18 cellular contexts compared by ENCODE assay signal in the genomic region with DNA sequence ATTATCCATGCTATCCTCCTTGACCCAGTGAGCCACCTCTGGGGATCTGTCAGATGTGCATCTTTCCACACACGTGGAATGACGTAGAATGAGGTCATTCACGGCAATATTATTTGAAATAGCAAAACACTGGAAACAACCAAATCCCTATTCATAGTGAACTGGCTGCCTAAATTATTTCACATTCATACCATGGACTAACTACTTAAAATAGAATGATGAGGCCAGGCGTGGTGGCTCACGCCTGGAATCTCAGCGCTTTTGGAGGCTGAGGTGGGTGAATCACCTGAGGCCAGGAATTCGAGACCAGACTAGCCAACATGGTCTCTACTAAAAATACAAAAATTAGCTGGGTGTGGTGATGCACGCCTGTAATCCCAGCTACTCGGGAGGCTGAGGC.
DNase-seq lines count a peak whose midpoint lies in the region; ATAC-seq, FAIRE-seq and TF ChIP-seq lines count a peak whose summit lies in the region.
"Had no signal": no experiment of that assay in that cellular context is flagged by ENCODE, and none has a peak within 500 bp of the region (broad histone marks: within the 10 kb centered on the region; RNA-seq: fewer than 3 reads in every experiment).

No MANE protein-coding gene starts in this region.

- no peaks in the 10 kb centered on the region for H3K27me3 ChIP-seq in GM23338 (ENCODE audit: insufficient read depth)
- H3K27me3 ChIP-seq in H1 (replicated peaks in 1 of 4; ENCODE audit: control insufficient read depth in 3 of 4, extremely low read depth in 1 of 4, insufficient read depth in 3 of 4, low read length in 3 of 4) = no peaks in the 10 kb centered on the region
- no peaks in the 10 kb centered on the region for H3K27me3 ChIP-seq in neural progenitor cell

- H3K27me3 Mint-ChIP-seq in GM23338 (ENCODE audit: insufficient read depth, low read depth, poor library complexity) = peaks cover 26% of the 10 kb centered on the region
- H3K27me3 Mint-ChIP-seq in neural progenitor cell (ENCODE audit: insufficient read depth, low read depth) = peaks cover 10% of the 10 kb centered on the region
- H3K27me3 Mint-ChIP-seq in T-cell = no peaks in the 10 kb centered on the region

- H3K14ac ChIP-seq in H1 (ENCODE audit: insufficient read length) = no peak overlapping the region

- CTCF ChIA-PET in H1 (lab: Charles Lee; ENCODE audit: partially characterized antibody) (interaction anchor here (0.7 to 5.1 kb wide), 9 partner anchors 11 to 141 kb away, joined by 3 to 25 read pairs (median 4); no protein-coding TSS in a partner anchor), T-cell (lab: Charles Lee) (no interaction called here)

- peak overlapping the region; percentile 66; the same call in 1 of the 2 replicates for H2BK15ac ChIP-seq in H1 (ENCODE audit: low read length)

- POLR2A ChIA-PET in H1 (lab: Charles Lee; ENCODE audit: partially characterized antibody) (interaction anchor here (0.8 to 1.9 kb wide), 8 partner anchors 12 to 54 kb away, joined by 3 to 10 read pairs (median 3); no protein-coding TSS in a partner anchor), T-cell (lab: Charles Lee) (no interaction called here)

- H3K79me2 ChIP-seq in GM23338 (replicated peaks; ENCODE audit: insufficient read depth) = peaks cover 71% of the 10 kb centered on the region
- H3K79me2 ChIP-seq in H1 (ENCODE audit: control insufficient read depth in 1 of 2, insufficient read depth in 2 of 2, low read length in 2 of 2) = peaks cover 0 to 37% of the 10 kb centered on the region in 2 experiments; a peak in 2 of 4 replicates
- H3K79me2 ChIP-seq in neural progenitor cell (ENCODE audit: low read depth) = no peaks in the 10 kb centered on the region

- peaks cover 13% of the 10 kb centered on the region; the same call in 1 of the 2 replicates for H3K79me1 ChIP-seq in H1 (ENCODE audit: low read depth, low read length)

- H3K9me3 Mint-ChIP-seq in GM23338 (no peaks in the 10 kb centered on the region), neural progenitor cell (no peaks in the 10 kb centered on the region), T-cell (no peaks in the 10 kb centered on the region)

- H3K9ac ChIP-seq in H1 (replicated peaks in 1 of 4; ENCODE audit: extremely low read depth in 1 of 4, low read depth in 3 of 4, low read length in 3 of 4) = no peak overlapping the region
- H3K9ac ChIP-seq in neural progenitor cell = no peak overlapping the region
- H3K9ac ChIP-seq: KMS-11 had no signal

- H2BK20ac ChIP-seq in H1 (ENCODE audit: low read length) = peak overlapping the region; percentile 74

- H2BK12ac ChIP-seq in H1 (ENCODE audit: low read depth, low read length) = peak overlapping the region; percentile 51

- H2BK5ac ChIP-seq in H1 (ENCODE audit: low read depth, low read length) = peak overlapping the region; percentile 77; the same call in 1 of the 2 replicates

- H3K4me1 ChIP-seq in GM23338 (ENCODE audit: insufficient read depth) (peaks cover 60% of the 10 kb centered on the region), H1 (replicated peaks in 1 of 4; ENCODE audit: control insufficient read depth in 3 of 4, insufficient read depth in 4 of 4, low read length in 3 of 4) (peaks cover 20 to 47% (median 39%) of the 10 kb centered on the region in 4 experiments), neural progenitor cell (peaks cover 45% of the 10 kb centered on the region)

- H2BK120ac ChIP-seq in H1 (replicated peaks; ENCODE audit: low read depth, low read length) = peak overlapping the region; percentile 75

- H3K4me3 ChIP-seq in GM23338 (0 out of 2 replicates have a peak overlapping the region, but pooled peaks have one; percentile 8), H1 (ENCODE audit: extremely low read depth in 1 of 4, insufficient read depth in 2 of 4, low read depth in 3 of 4, low read length in 4 of 4) (peak overlapping the region in 2 of 4 experiments; percentile 0 to 14; a peak in 3 of 8 replicates), neural progenitor cell (peak overlapping the region; percentile 8)
- H3K4me3 ChIP-seq: PC-9, SK-N-MC had no signal

- H3K27ac ChIP-seq in GM23338 (ENCODE audit: low read depth) = peak overlapping the region; percentile 70
- H3K27ac ChIP-seq in H1 (ENCODE audit: low read depth, low read length) = peak overlapping the region; percentile 53; the same call in 1 of the 2 replicates
- H3K27ac ChIP-seq in neural progenitor cell = no peak overlapping the region
- H3K27ac ChIP-seq: C4-2B, KMS-11, PC-9, SK-N-MC had no signal

- no peak for TF ChIP-seq EP300 in H1 (IDR thresholded peaks at IDR 0.05; ENCODE audit: borderline replicate concordance in 1 of 2, low read depth in 2 of 2, low read length in 2 of 2)

- H3K9me2 ChIP-seq in GM23338 (ENCODE audit: insufficient read depth) = no peaks in the 10 kb centered on the region

- H2AFZ ChIP-seq in GM23338 (no peak overlapping the region), H1 (ENCODE audit: low read length) (no peak overlapping the region), neural progenitor cell (replicated peaks) (no peak overlapping the region)
- H2AFZ ChIP-seq: PC-9 had no signal

- no peak for TF ChIP-seq POLR2A in H1 (IDR thresholded peaks at IDR 0.05; ENCODE audit: control extremely low read depth in 1 of 2, low read depth in 2 of 2, low read length in 2 of 2)

- H3K18ac ChIP-seq in H1 (ENCODE audit: extremely low read depth, low read length) = peak overlapping the region; percentile 89

- no peak overlapping the region for H3K56ac ChIP-seq in H1 (replicated peaks; ENCODE audit: insufficient read length, low read depth, low read length)

- ATAC-seq in GM23338 = no peak
- ATAC-seq in GM21723 (IDR thresholded peaks at IDR 0.05; ENCODE audit: unreplicated experiment) = no peak
- no peak for ATAC-seq in T-cell (replicated peaks in 1 of 4)
- no peak for ATAC-seq in GM19023 (IDR thresholded peaks at IDR 0.05; ENCODE audit: unreplicated experiment)
- ATAC-seq: HepG2 had no signal

- peak overlapping the region; percentile 24 for H4K5ac ChIP-seq in H1 (ENCODE audit: insufficient read length, low read depth, low read length)

- no peak for TF ChIP-seq RAD21 in H1 (IDR thresholded peaks at IDR 0.05 in 1 of 2, conservative IDR thresholded peaks at IDR 0.05 in 1 of 2; ENCODE audit: low read depth in 2 of 2, low read length in 2 of 2)

- FAIRE-seq in H1 (lab: Jason Lieb, UNC) = no peak
- FAIRE-seq: GM19239, HepG2 had no signal

- peak overlapping the region; percentile 19; the same call in 1 of the 2 replicates for H4K8ac ChIP-seq in H1 (ENCODE audit: extremely low read depth, insufficient read depth, low read length)

- no peak overlapping the region for H3K23ac ChIP-seq in H1 (ENCODE audit: insufficient read length)

- H3K4me1 Mint-ChIP-seq in GM23338 (peaks cover 80% of the 10 kb centered on the region), neural progenitor cell (peaks cover 39% of the 10 kb centered on the region), T-cell (peaks cover 8 to 17% (median 11%) of the 10 kb centered on the region in 3 donors)

- H3K9me3 ChIP-seq in H1 (ENCODE audit: insufficient read depth in 2 of 2, low read depth in 1 of 2, low read length in 1 of 2) (no peaks in the 10 kb centered on the region), neural progenitor cell (ENCODE audit: low read depth) (no peaks in the 10 kb centered on the region)

- H3K27ac Mint-ChIP-seq in GM23338 = peak overlapping the region; percentile 88
- H3K27ac Mint-ChIP-seq in neural progenitor cell = no peak overlapping the region
- H3K27ac Mint-ChIP-seq in T-cell = no peak overlapping the region

- H3K36me3 ChIP-seq in GM23338 (ENCODE audit: insufficient read depth) = no peaks in the 10 kb centered on the region
- H3K36me3 ChIP-seq in H1 (ENCODE audit: control insufficient read depth in 2 of 4, insufficient read depth in 4 of 4, low read length in 3 of 4) = no peaks in the 10 kb centered on the region
- no peaks in the 10 kb centered on the region for H3K36me3 ChIP-seq in neural progenitor cell

- H3K4me3 Mint-ChIP-seq in GM23338 (no peak overlapping the region; the same call in 2 of the 3 replicates), neural progenitor cell (no peak overlapping the region), T-cell (no peak overlapping the region)

- H3K23me2 ChIP-seq in H1 (ENCODE audit: low read depth, low read length) = 0 out of 2 replicates have a peak, but pooled peaks cover 1% of the 10 kb centered on the region

- WGBS in H1 (ENCODE audit: extremely low coverage in 1 of 2, insufficient coverage in 1 of 2, insufficient read length in 1 of 2, insufficient replicate concordance in 2 of 2, low coverage in 1 of 2, low lambda C conversion rate in 2 of 2, missing lambda C conversion rate in 1 of 2), 2 experiments = 82% methylated on average over 9 of the region's 9 CpGs; no CpG with 5 or more reads in 1 of the 2 experiments

- peak overlapping the region; percentile 96 for H4K91ac ChIP-seq in H1 (replicated peaks; ENCODE audit: insufficient read length, low read length)

- H4K20me1 ChIP-seq in GM23338 (replicated peaks; ENCODE audit: insufficient read depth) (peaks cover 7% of the 10 kb centered on the region), H1 (replicated peaks in 1 of 2; ENCODE audit: control insufficient read depth in 1 of 2, insufficient read depth in 2 of 2, low read length in 2 of 2) (peaks cover 0 to 5% of the 10 kb centered on the region in 2 experiments), neural progenitor cell (ENCODE audit: low read depth) (peaks cover 5% of the 10 kb centered on the region)

- peak overlapping the region; percentile 79 for H2AK5ac ChIP-seq in H1 (ENCODE audit: low read depth, low read length)

- H3K4ac ChIP-seq in H1 (replicated peaks; ENCODE audit: insufficient read length, low read depth, low read length) = peak overlapping the region; percentile 12

- H3F3A ChIP-seq in GM23338 (replicated peaks; ENCODE audit: low read depth) (peaks cover 30% of the 10 kb centered on the region), neural progenitor cell (ENCODE audit: low read depth) (peaks cover 56% of the 10 kb centered on the region)

- peaks cover 10% of the 10 kb centered on the region for H3K36me3 Mint-ChIP-seq in GM23338 (ENCODE audit: low read depth)
- H3K36me3 Mint-ChIP-seq in neural progenitor cell = no peaks in the 10 kb centered on the region
- peaks cover 11% of the 10 kb centered on the region for H3K36me3 Mint-ChIP-seq in T-cell

- DNase-seq in GM23338 (ENCODE audit: low spot score) (no peak), M059J (ENCODE audit: low read depth) (peak; percentile 37), H1 (ENCODE audit: low read depth in 1 of 2, low spot score in 2 of 2) (no peak), neural progenitor cell (ENCODE audit: low spot score) (no peak), T-cell (no peak)
- DNase-seq: DMS153, NCI-H1048, NCI-H1436 treated with DMSO at 0.1 percent for 48 hours, NCI-H2029 treated with DMSO at 0.1 percent for 48 hours, NCI-H748 treated with DMSO at 0.1 percent for 48 hours, PC-9 had no signal

- TF ChIP-seq CTCF in GM23338 (conservative IDR thresholded peaks at IDR 0.05; ENCODE audit: low read depth in 2 of 2) (no peak), H1 (IDR thresholded peaks at IDR 0.05; ENCODE audit: control extremely low read depth in 1 of 3, insufficient read depth in 1 of 3, low read depth in 1 of 3, low read length in 3 of 3) (no peak), neural progenitor cell (IDR thresholded peaks at IDR 0.05) (no peak)

- H3K4me2 ChIP-seq in GM23338 (peak overlapping the region; percentile 64; the same call in 1 of the 2 replicates), H1 (ENCODE audit: insufficient read depth in 1 of 2, low read depth in 2 of 2, low read length in 2 of 2) (peak overlapping the region; percentile 23 to 60), neural progenitor cell (peak overlapping the region; percentile 4)
- H3K4me2 ChIP-seq: KMS-11, PC-9 had no signal

Comparison
In these comparisons a context has a peak if more than half of its experiments do, and no peak if none do; other contexts are left out.
1. H3K4me2 ChIP-seq: peak in every context shown above with its lines; median percentile 64 in GM23338; 42 in H1; 4 in neural progenitor cell.